10 cellular contexts compared by ENCODE assay signal in the genomic region with DNA sequence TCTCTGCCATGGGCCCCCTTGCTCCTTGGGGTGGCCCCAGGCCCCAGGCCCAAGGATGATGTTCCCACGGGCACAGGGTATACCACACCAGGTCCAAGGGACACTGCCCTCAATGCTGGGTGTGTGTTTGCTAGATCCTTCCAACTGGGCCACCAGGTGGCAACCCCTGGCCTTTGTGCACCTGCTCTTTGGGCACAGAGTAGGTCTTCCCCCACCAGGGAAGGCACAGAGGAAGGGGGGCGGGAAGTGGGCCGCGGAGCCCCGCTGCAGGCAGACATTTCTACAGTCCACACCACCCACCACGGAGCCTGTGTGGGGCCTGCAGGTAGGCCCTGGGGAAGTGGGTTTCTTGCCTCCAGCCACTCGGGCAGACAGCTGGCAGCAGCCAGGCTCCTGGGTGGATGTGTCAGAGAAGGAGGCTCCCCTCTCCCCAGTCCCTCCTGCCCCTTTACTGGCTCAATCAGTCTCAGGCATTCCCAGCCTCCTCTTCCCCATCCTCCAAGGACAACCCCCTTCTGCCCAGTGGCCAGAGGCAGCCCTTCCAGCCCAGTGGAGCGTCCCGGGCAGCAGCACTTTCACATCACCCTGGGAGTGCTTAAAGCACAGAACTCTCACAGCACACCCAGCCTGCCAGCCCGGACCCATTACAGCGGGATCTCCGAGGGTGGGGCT. TPM values are rescaled to one million over a fixed set of nuclear protein-coding genes. Genes with fewer than 3 reads are reported as not detected.
DNase-seq lines count a peak whose midpoint lies in the region; ATAC-seq and TF ChIP-seq lines count a peak whose summit lies in the region.
"Had no signal": no experiment of that assay in that cellular context is flagged by ENCODE, and none has a peak within 500 bp of the region (broad histone marks: within the 10 kb centered on the region; RNA-seq: fewer than 3 reads in every experiment).

No MANE protein-coding gene starts in this region.

- intact Hi-C loops in transverse colon (cut with DNase I; ENCODE audit: low total_unique reads) = no loop called here
- intact Hi-C loops in left ventricle myocardium superior (cut with micrococcal nuclease) = no loop called here

- no peak for ATAC-seq in left ventricle myocardium superior
- ATAC-seq in HG03175 (IDR thresholded peaks at IDR 0.05; ENCODE audit: unreplicated experiment) = no peak
- ATAC-seq: natural killer cell treated with Interleukin-12 subunit alpha and Interleukin-12 subunit beta and Interleukin-15 and Interleukin-18, amount 100 ng/mL, for 72 hours had no signal

- peaks cover 29% of the 10 kb centered on the region for H3K36me3 ChIP-seq in WERI-Rb-1
- peaks cover 0 to 13% (median 4%) of the 10 kb centered on the region in 4 donors for H3K36me3 ChIP-seq in transverse colon

- H3K9me3 ChIP-seq in WERI-Rb-1 (ENCODE audit: severe bottlenecking) (no peaks in the 10 kb centered on the region), transverse colon (no peaks in the 10 kb centered on the region)

- H3K4me1 ChIP-seq in transverse colon = peaks cover 17 to 34% (median 20%) of the 10 kb centered on the region in 4 donors

- no peak for TF ChIP-seq EP300 in transverse colon (IDR thresholded peaks at IDR 0.05; ENCODE audit: low read depth)

- no peak for TF ChIP-seq POLR2A in transverse colon (IDR thresholded peaks at IDR 0.05)

- DNase-seq in GM13977 (ENCODE audit: low spot score) (no peak), WERI-Rb-1 (no peak), kidney tubule cell (ENCODE audit: low spot score) (peak; percentile 88), transverse colon (no peak), NCI-H1417 treated with DMSO at 0.1 percent for 48 hours (lab: John Stamatoyannopoulos, UW) (no peak), left ventricle myocardium superior (no peak)
- DNase-seq: activated naive CD8-positive, alpha-beta T cell treated with anti-CD3 and anti-CD28 coated beads, Interleukin-2, amount 10 ng/mL, durations not matched to agents 7 days and 5 days; MM.1S had no signal

- no peak overlapping the region for H3K4me3 ChIP-seq in WERI-Rb-1 (ENCODE audit: low read depth, low read length)
- no peak overlapping the region for H3K4me3 ChIP-seq in transverse colon

- in situ Hi-C loops in GM13977 (cut with MboI; ENCODE audit: low pct_unique_long_range_greater_than_20kb, low sequenced_read_pairs, unreplicated experiment) = no loop called here
- in situ Hi-C loops in transverse colon (cut with MboI; ENCODE audit: low pct_ligation_motif_present in 1 of 4, low pct_unique_long_range_greater_than_20kb in 1 of 4, low sequenced_read_pairs in 3 of 4) = no loop called here

- H3K27me3 ChIP-seq in WERI-Rb-1 (ENCODE audit: insufficient read depth, low read depth, severe bottlenecking) = no peaks in the 10 kb centered on the region
- H3K27me3 ChIP-seq in transverse colon = no peaks in the 10 kb centered on the region

- no peak overlapping the region for H3K27ac ChIP-seq in WERI-Rb-1
- peak overlapping the region; percentile 15 to 56 (median 42) for H3K27ac ChIP-seq in transverse colon

- TF ChIP-seq CTCF in GM13977 (IDR thresholded peaks at IDR 0.05; ENCODE audit: extremely low read depth, insufficient read depth, missing control alignments) (peak; percentile 1), WERI-Rb-1 (IDR thresholded peaks at IDR 0.05; ENCODE audit: low read depth, low read length) (0 out of 2 replicates have a peak, but pooled peaks have one; percentile 1), transverse colon (IDR thresholded peaks at IDR 0.05) (no peak)

- WGBS in transverse colon (ENCODE audit: low coverage in 1 of 2), 2 donors = 75% methylated on average over 12 of the region's 12 CpGs; no CpG with 5 or more reads in 1 of the 2 donors

RNA-seq across cellular contexts. Expression of a gene that starts 21.6 kb away (rescaled TPM):
- total RNA-seq in transverse colon (10 to 100 TPM in 3 of 4 donors, 1 to 10 TPM in 1; 3.8 to 30.3 (median 22.0) TPM), left ventricle myocardium superior (5.3 TPM)

RNA-seq across cellular contexts. Expression of a gene that starts 41.8 kb away (rescaled TPM):
- 100 to 1,000 TPM in 2 of 4 donors, 10 to 100 TPM in 2; 30.7 to 327 (median 72.3) TPM for total RNA-seq in transverse colon
- 17.0 TPM for total RNA-seq in left ventricle myocardium superior

RNA-seq across cellular contexts. Expression of a gene that starts 49.4 kb away (rescaled TPM):
- 10 to 100 TPM; 18.7 to 88.4 (median 41.1) TPM for total RNA-seq in transverse colon
- 42.8 TPM for total RNA-seq in left ventricle myocardium superior

Comparison
In these comparisons a context has a peak if more than half of its experiments do, and no peak if none do; other contexts are left out.
1. CTCF ChIP-seq: peak in GM13977 (single experiment) and WERI-Rb-1 (single experiment); none in transverse colon (0 of 5).